ENCODE assay signal across 1 cellular context in the genomic region with DNA sequence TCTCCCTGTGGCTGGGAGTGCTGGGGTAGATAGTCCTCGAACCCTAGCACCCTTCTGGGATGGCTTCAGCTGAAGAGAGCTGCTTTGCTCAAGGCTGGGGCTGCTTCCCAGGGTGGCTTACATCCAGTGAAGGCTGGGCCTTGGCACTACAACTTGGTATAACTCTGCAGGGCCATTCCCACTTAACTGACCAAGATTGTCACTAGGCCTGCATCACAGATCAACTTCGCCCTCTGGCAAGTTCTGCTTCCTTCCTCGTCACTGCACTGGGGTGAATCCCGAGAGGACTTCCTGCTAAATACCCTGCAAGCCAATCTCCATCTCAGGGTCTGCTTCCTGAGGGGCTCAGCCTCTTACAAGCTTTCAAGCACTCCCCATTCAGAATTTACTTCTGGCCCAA.
TF ChIP-seq lines count a peak whose summit lies in the region.

No MANE protein-coding gene starts in this region.

TF ChIP-seq in GM23338, 12 proteins besides CTCF, POLR2A, EP300 and RAD21 (continued from another document):
- TF ChIP-seq, protein P1, sequence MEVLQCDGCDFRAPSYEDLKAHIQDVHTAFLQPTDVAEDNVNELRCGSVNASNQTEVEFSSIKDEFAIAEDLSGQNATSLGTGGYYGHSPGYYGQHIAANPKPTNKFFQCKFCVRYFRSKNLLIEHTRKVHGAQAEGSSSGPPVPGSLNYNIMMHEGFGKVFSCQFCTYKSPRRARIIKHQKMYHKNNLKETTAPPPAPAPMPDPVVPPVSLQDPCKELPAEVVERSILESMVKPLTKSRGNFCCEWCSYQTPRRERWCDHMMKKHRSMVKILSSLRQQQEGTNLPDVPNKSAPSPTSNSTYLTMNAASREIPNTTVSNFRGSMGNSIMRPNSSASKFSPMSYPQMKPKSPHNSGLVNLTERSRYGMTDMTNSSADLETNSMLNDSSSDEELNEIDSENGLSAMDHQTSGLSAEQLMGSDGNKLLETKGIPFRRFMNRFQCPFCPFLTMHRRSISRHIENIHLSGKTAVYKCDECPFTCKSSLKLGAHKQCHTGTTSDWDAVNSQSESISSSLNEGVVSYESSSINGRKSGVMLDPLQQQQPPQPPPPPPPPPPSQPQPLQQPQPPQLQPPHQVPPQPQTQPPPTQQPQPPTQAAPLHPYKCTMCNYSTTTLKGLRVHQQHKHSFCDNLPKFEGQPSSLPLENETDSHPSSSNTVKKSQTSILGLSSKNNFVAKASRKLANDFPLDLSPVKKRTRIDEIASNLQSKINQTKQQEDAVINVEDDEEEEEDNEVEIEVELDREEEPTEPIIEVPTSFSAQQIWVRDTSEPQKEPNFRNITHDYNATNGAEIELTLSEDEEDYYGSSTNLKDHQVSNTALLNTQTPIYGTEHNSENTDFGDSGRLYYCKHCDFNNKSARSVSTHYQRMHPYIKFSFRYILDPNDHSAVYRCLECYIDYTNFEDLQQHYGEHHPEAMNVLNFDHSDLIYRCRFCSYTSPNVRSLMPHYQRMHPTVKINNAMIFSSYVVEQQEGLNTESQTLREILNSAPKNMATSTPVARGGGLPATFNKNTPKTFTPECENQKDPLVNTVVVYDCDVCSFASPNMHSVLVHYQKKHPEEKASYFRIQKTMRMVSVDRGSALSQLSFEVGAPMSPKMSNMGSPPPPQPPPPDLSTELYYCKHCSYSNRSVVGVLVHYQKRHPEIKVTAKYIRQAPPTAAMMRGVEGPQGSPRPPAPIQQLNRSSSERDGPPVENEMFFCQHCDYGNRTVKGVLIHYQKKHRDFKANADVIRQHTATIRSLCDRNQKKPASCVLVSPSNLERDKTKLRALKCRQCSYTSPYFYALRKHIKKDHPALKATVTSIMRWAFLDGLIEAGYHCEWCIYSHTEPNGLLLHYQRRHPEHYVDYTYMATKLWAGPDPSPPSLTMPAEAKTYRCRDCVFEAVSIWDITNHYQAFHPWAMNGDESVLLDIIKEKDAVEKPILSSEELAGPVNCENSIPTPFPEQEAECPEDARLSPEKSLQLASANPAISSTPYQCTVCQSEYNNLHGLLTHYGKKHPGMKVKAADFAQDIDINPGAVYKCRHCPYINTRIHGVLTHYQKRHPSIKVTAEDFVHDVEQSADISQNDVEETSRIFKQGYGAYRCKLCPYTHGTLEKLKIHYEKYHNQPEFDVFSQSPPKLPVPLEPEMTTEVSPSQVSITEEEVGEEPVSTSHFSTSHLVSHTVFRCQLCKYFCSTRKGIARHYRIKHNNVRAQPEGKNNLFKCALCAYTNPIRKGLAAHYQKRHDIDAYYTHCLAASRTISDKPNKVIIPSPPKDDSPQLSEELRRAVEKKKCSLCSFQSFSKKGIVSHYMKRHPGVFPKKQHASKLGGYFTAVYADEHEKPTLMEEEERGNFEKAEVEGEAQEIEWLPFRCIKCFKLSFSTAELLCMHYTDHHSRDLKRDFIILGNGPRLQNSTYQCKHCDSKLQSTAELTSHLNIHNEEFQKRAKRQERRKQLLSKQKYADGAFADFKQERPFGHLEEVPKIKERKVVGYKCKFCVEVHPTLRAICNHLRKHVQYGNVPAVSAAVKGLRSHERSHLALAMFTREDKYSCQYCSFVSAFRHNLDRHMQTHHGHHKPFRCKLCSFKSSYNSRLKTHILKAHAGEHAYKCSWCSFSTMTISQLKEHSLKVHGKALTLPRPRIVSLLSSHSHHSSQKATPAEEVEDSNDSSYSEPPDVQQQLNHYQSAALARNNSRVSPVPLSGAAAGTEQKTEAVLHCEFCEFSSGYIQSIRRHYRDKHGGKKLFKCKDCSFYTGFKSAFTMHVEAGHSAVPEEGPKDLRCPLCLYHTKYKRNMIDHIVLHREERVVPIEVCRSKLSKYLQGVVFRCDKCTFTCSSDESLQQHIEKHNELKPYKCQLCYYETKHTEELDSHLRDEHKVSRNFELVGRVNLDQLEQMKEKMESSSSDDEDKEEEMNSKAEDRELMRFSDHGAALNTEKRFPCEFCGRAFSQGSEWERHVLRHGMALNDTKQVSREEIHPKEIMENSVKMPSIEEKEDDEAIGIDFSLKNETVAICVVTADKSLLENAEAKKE (CRISPR knock-in tag; IDR thresholded peaks at IDR 0.05): no peak
- TF ChIP-seq POLR2AphosphoS5 (IDR thresholded peaks at IDR 0.05; ENCODE audit: low read depth): no peak
- no peak for TF ChIP-seq ZNF114 (CRISPR knock-in tag; IDR thresholded peaks at IDR 0.05)
- no peak for TF ChIP-seq JUNB (IDR thresholded peaks at IDR 0.05; ENCODE audit: unreplicated experiment)
- no peak for TF ChIP-seq STAT1 (IDR thresholded peaks at IDR 0.05; ENCODE audit: unreplicated experiment)
- TF ChIP-seq EZH2 (IDR thresholded peaks at IDR 0.05; ENCODE audit: low read depth, unreplicated experiment): no peak
- no peak for TF ChIP-seq ZNF331 (CRISPR knock-in tag; IDR thresholded peaks at IDR 0.05; ENCODE audit: low read depth)
- TF ChIP-seq ETS1 (IDR thresholded peaks at IDR 0.05): no peak
- TF ChIP-seq CREB1 (CRISPR knock-in tag; IDR thresholded peaks at IDR 0.05; ENCODE audit: low read depth): no peak
